In genomic region chr6:145339089-145339488, GRCh38 we compare ENCODE assay signal across 26 cellular contexts.
DNase-seq lines count a peak whose midpoint lies in the region; ATAC-seq, FAIRE-seq and TF ChIP-seq lines count a peak whose summit lies in the region.
"Had no signal": no experiment of that assay in that cellular context is flagged by ENCODE, and none has a peak within 500 bp of the region (broad histone marks: within the 10 kb centered on the region; RNA-seq: fewer than 3 reads in every experiment).

No MANE protein-coding gene starts in this region.

- intact Hi-C loops in tibial artery (cut with DNase I; ENCODE audit: low total_unique reads) = no loop called here

- H3K36me3 ChIP-seq in tibial artery = no peaks in the 10 kb centered on the region
- H3K36me3 ChIP-seq in SJCRH30 = no peaks in the 10 kb centered on the region

- H3K27ac ChIP-seq in tibial artery (no peak overlapping the region), SJCRH30 (no peak overlapping the region)
- H3K27ac ChIP-seq: 22Rv1, C4-2B had no signal

- H3K4me1 Mint-ChIP-seq in stimulated activated effector memory CD8-positive, alpha-beta T cell treated with anti-CD3 and anti-CD28 coated beads, Interleukin-12 subunit alpha, Interleukin-12 subunit beta, amount 100 ng/mL, for 72 hours = no peaks in the 10 kb centered on the region
- H3K4me1 Mint-ChIP-seq: B cell, T-cell had no signal

- no peak for TF ChIP-seq CTCF in tibial artery (IDR thresholded peaks at IDR 0.05)

- no peak overlapping the region for H3K27ac Mint-ChIP-seq in stimulated activated effector memory CD8-positive, alpha-beta T cell treated with anti-CD3 and anti-CD28 coated beads, Interleukin-12 subunit alpha, Interleukin-12 subunit beta, amount 100 ng/mL, for 72 hours
- H3K27ac Mint-ChIP-seq: B cell; CD8-positive, alpha-beta T cell; GM23338; H9; T-cell had no signal

- DNase-seq in NCI-H1417 treated with DMSO at 0.1 percent for 48 hours (lab: John Stamatoyannopoulos, UW) (peak; percentile 6), NCI-H1417 (lab: John Stamatoyannopoulos, UW) (no peak), NCI-H1105 (lab: John Stamatoyannopoulos, UW) (peak; percentile 15), NCI-H748 treated with DMSO at 0.1 percent for 48 hours (lab: John Stamatoyannopoulos, UW) (peak; percentile 50), tibial artery (no peak), SJCRH30 (no peak)
- DNase-seq in stimulated activated effector memory CD8-positive, alpha-beta T cell treated with anti-CD3 and anti-CD28 coated beads, Interleukin-12 subunit alpha, Interleukin-12 subunit beta, amount 100 ng/mL, for 72 hours (ENCODE audit: low spot score in 2 of 2) = no peak
- DNase-seq: CD8-positive, alpha-beta T cell; H9; IMR-90; KG1; MM.1S; NCI-H146; NCI-H1930; NCI-H2227 treated with DMSO at 0.1 percent for 48 hours; NCI-H510A treated with DMSO at 0.1 percent for 48 hours; NCI-H774; Right ventricle myocardium superior; RPMI8226; T-cell had no signal

- H3K4me3 ChIP-seq in tibial artery = no peak overlapping the region
- no peak overlapping the region for H3K4me3 ChIP-seq in SJCRH30
- H3K4me3 ChIP-seq: GM23338 had no signal

- FAIRE-seq in islet of Langerhans (lab: Jason Lieb, UNC) = peak; percentile 41
- FAIRE-seq: G401.6 had no signal

- no peaks in the 10 kb centered on the region for H3K36me3 Mint-ChIP-seq in stimulated activated effector memory CD8-positive, alpha-beta T cell treated with anti-CD3 and anti-CD28 coated beads, Interleukin-12 subunit alpha, Interleukin-12 subunit beta, amount 100 ng/mL, for 72 hours
- H3K36me3 Mint-ChIP-seq: CD8-positive, alpha-beta T cell; T-cell had no signal

- no peaks in the 10 kb centered on the region for H3K9me3 ChIP-seq in tibial artery
- no peaks in the 10 kb centered on the region for H3K9me3 ChIP-seq in SJCRH30 (replicated peaks)

- no peak for ATAC-seq in stimulated activated effector memory CD8-positive, alpha-beta T cell treated with anti-CD3 and anti-CD28 coated beads, Interleukin-12 subunit alpha, Interleukin-12 subunit beta, amount 100 ng/mL, for 72 hours
- ATAC-seq: CD8-positive, alpha-beta T cell; GM23338; T-cell had no signal

- no peaks in the 10 kb centered on the region for H3K9me3 Mint-ChIP-seq in stimulated activated effector memory CD8-positive, alpha-beta T cell treated with anti-CD3 and anti-CD28 coated beads, Interleukin-12 subunit alpha, Interleukin-12 subunit beta, amount 100 ng/mL, for 72 hours
- H3K9me3 Mint-ChIP-seq: CD8-positive, alpha-beta T cell; GM23338; H9; T-cell had no signal

- H3K4me1 ChIP-seq in tibial artery (no peaks in the 10 kb centered on the region), SJCRH30 (no peaks in the 10 kb centered on the region)

- no peaks in the 10 kb centered on the region for H3K27me3 ChIP-seq in tibial artery
- no peaks in the 10 kb centered on the region for H3K27me3 ChIP-seq in SJCRH30

- no peak overlapping the region for H3K4me3 Mint-ChIP-seq in stimulated activated effector memory CD8-positive, alpha-beta T cell treated with anti-CD3 and anti-CD28 coated beads, Interleukin-12 subunit alpha, Interleukin-12 subunit beta, amount 100 ng/mL, for 72 hours
- H3K4me3 Mint-ChIP-seq: B cell; CD8-positive, alpha-beta T cell; GM23338; H9; T-cell had no signal

Comparison
In these comparisons a context has a peak if more than half of its experiments do, and no peak if none do; other contexts are left out.
1. DNase-seq: peak in NCI-H1417 treated with DMSO at 0.1 percent for 48 hours (single experiment), NCI-H1105 (single experiment) and NCI-H748 treated with DMSO at 0.1 percent for 48 hours (single experiment); none in NCI-H1417 (0 of 3), tibial artery (0 of 2), stimulated activated effector memory CD8-positive, alpha-beta T cell treated with anti-CD3 and anti-CD28 coated beads, Interleukin-12 subunit alpha, Interleukin-12 subunit beta, amount 100 ng/mL, for 72 hours (0 of 2) and SJCRH30 (0 of 2).